ENCODE assay signal across 1 cellular context in genomic region chr6:73558624-73559398, GRCh38.
TF ChIP-seq lines count a peak whose summit lies in the region.

No MANE protein-coding gene starts in this region.

TF ChIP-seq in WTC11, 78 proteins besides CTCF, POLR2A, EP300 and RAD21 (continued from another document):
- TF ChIP-seq ZNF532 (CRISPR knock-in tag; IDR thresholded peaks at IDR 0.05; ENCODE audit: borderline replicate concordance) (no peak), ZNF317 (CRISPR knock-in tag; IDR thresholded peaks at IDR 0.05; ENCODE audit: borderline replicate concordance, low read depth) (no peak), ZBTB43 (CRISPR knock-in tag; IDR thresholded peaks at IDR 0.05) (no peak), RORB (CRISPR knock-in tag; IDR thresholded peaks at IDR 0.05) (no peak), JAZF1 (CRISPR knock-in tag; IDR thresholded peaks at IDR 0.05) (no peak), PRRX2 (CRISPR knock-in tag; IDR thresholded peaks at IDR 0.05) (no peak), NFATC4 (CRISPR knock-in tag; IDR thresholded peaks at IDR 0.05) (no peak), AFF4 (CRISPR knock-in tag; IDR thresholded peaks at IDR 0.05; ENCODE audit: borderline replicate concordance) (no peak), STAT6 (CRISPR knock-in tag; conservative IDR thresholded peaks at IDR 0.05; ENCODE audit: low read depth) (no peak), CREM (CRISPR knock-in tag; IDR thresholded peaks at IDR 0.05) (no peak)
